Comparison of ENCODE assay signal across 12 cellular contexts in genomic region chr1:62194651-62195282, GRCh38. TPM values are rescaled to one million over a fixed set of nuclear protein-coding genes. Genes with fewer than 3 reads are reported as not detected.
A peak's percentile ranks its signal among the peaks of the same experiment; 100 is the strongest.
DNase-seq lines count a peak whose midpoint lies in the region; ATAC-seq and TF ChIP-seq lines count a peak whose summit lies in the region.
"Had no signal": no experiment of that assay in that cellular context is flagged by ENCODE, and none has a peak within 500 bp of the region (broad histone marks: within the 10 kb centered on the region; RNA-seq: fewer than 3 reads in every experiment).

Gene L1TD1 (plus strand): TSS chr1:62194849. CDS start chr1:62206629, 11,780 bp downstream.

- DNase-seq in HFF-Myc (ENCODE audit: extremely low read depth, low read depth) (no peak), mammary epithelial cell (no peak), left lung (no peak), HFFc6 (no peak), NCI-H524 (lab: John Stamatoyannopoulos, UW) (no peak), esophagus squamous epithelium (lab: John Stamatoyannopoulos, UW) (no peak)
- peak; percentile 4 for DNase-seq in stimulated activated naive CD8-positive, alpha-beta T cell treated with anti-CD3 and anti-CD28 coated beads, Interleukin-15, Interleukin-2, amounts not matched to agents 100 U/mL and 50 U/mL, for 24 hours
- DNase-seq: activated B cell treated with CpG ODN at 0.5 μM for 24 hours, DMS 273 treated with DMSO at 0.1 percent for 48 hours, gastrocnemius medialis, NCI-H2227 treated with DMSO at 0.1 percent for 48 hours had no signal

- peak; percentile 62 for ATAC-seq in left lung
- ATAC-seq in stimulated activated naive CD8-positive, alpha-beta T cell treated with anti-CD3 and anti-CD28 coated beads, Interleukin-15, Interleukin-2, amounts not matched to agents 100 U/mL and 50 U/mL, for 24 hours = peak; percentile 36
- ATAC-seq in GM19452 (IDR thresholded peaks at IDR 0.05; ENCODE audit: unreplicated experiment) = no peak
- ATAC-seq: gastrocnemius medialis had no signal

- H3K4me3 ChIP-seq in HFF-Myc (replicated peaks; ENCODE audit: low read depth, low read length) = 0 out of 2 replicates have a peak within 1 kb of the TSS, but pooled peaks have one; percentile 3
- peak within 1 kb of the TSS in 2 of 3 experiments; percentile 11 to 36 for H3K4me3 ChIP-seq in mammary epithelial cell (replicated peaks in 1 of 3; ENCODE audit: insufficient read depth in 1 of 3, low read depth in 2 of 3, low read length in 3 of 3)
- H3K4me3 ChIP-seq in left lung = peak within 1 kb of the TSS; percentile 19 to 29
- peak within 1 kb of the TSS in 2 of 4 donors; percentile 28 to 48 for H3K4me3 ChIP-seq in esophagus squamous epithelium
- H3K4me3 ChIP-seq: gastrocnemius medialis had no signal

- H3K27ac Mint-ChIP-seq in HFFc6 = no peak within 1 kb of the TSS
- H3K27ac Mint-ChIP-seq: activated B cell treated with CpG ODN at 0.5 μM for 24 hours had no signal

- peak within 1 kb of the TSS; percentile 69 for H3K4me2 ChIP-seq in mammary epithelial cell (ENCODE audit: insufficient read depth, low read depth, low read length)

- CTCF ChIA-PET in mammary epithelial cell (lab: Charles Lee; ENCODE audit: low non-redundant PET) = no interaction called here

- intact Hi-C loops in mammary epithelial cell (cut with micrococcal nuclease) (no loop called here), left lung (cut with DNase I) (no loop called here), esophagus squamous epithelium (cut with DNase I) (no loop called here)

- H3K9ac ChIP-seq in mammary epithelial cell (ENCODE audit: insufficient read depth, low read length) = no peak within 1 kb of the TSS

- H3K79me2 ChIP-seq in mammary epithelial cell (ENCODE audit: insufficient read depth, low read length) = no peaks in the 10 kb centered on the region

- peaks cover 16% of the 10 kb centered on the region for H3K9me3 Mint-ChIP-seq in HFFc6
- H3K9me3 Mint-ChIP-seq: activated B cell treated with CpG ODN at 0.5 μM for 24 hours had no signal

- dilution Hi-C loops in mammary epithelial cell (cut with HindIII; ENCODE audit: low sequenced_read_pairs) = loop anchor here (5.0 kb wide), 1 partner anchor 68 kb away; no protein-coding TSS in a partner anchor

- H3K36me3 ChIP-seq in mammary epithelial cell (ENCODE audit: insufficient read depth, low read length) (no peaks in the 10 kb centered on the region), left lung (no peaks in the 10 kb centered on the region), esophagus squamous epithelium (no peaks in the 10 kb centered on the region)
- H3K36me3 ChIP-seq: gastrocnemius medialis had no signal

- H3K4me1 Mint-ChIP-seq in HFFc6 (ENCODE audit: low read depth) = no peaks in the 10 kb centered on the region
- H3K4me1 Mint-ChIP-seq: activated B cell treated with CpG ODN at 0.5 μM for 24 hours had no signal

- 33% methylated on average over 19 of the region's 47 CpGs for WGBS in mammary epithelial cell (ENCODE audit: low coverage, missing lambda C conversion rate)
- 11 to 18% methylated on average over 12 to 14 of the region's 47 CpGs for WGBS in esophagus squamous epithelium, 2 donors

- no peak within 1 kb of the TSS for H3K4me3 Mint-ChIP-seq in HFFc6
- H3K4me3 Mint-ChIP-seq: activated B cell treated with CpG ODN at 0.5 μM for 24 hours had no signal

- TF ChIP-seq POLR2A in esophagus squamous epithelium (IDR thresholded peaks at IDR 0.05) = no peak

- H3K27me3 ChIP-seq in mammary epithelial cell (ENCODE audit: insufficient read depth, low read length) (no peaks in the 10 kb centered on the region), left lung (peaks cover 7 to 46% of the 10 kb centered on the region in 2 donors), esophagus squamous epithelium (peaks cover 0 to 41% (median 0%) of the 10 kb centered on the region in 4 donors)

- no peaks in the 10 kb centered on the region for H4K20me1 ChIP-seq in mammary epithelial cell (ENCODE audit: insufficient read depth, low read length)

- H3K4me1 ChIP-seq in mammary epithelial cell (ENCODE audit: insufficient read depth, low read length) = peaks cover 5% of the 10 kb centered on the region
- no peaks in the 10 kb centered on the region for H3K4me1 ChIP-seq in left lung
- peaks cover 0 to 10% (median 0%) of the 10 kb centered on the region in 3 donors for H3K4me1 ChIP-seq in esophagus squamous epithelium
- H3K4me1 ChIP-seq: gastrocnemius medialis had no signal

- no peak within 1 kb of the TSS for H3K27ac ChIP-seq in mammary epithelial cell (ENCODE audit: insufficient read depth, low read depth, low read length)
- no peak within 1 kb of the TSS for H3K27ac ChIP-seq in left lung
- no peak within 1 kb of the TSS for H3K27ac ChIP-seq in esophagus squamous epithelium
- H3K27ac ChIP-seq: gastrocnemius medialis had no signal

- H2AFZ ChIP-seq in mammary epithelial cell (ENCODE audit: low read depth, low read length) = peak within 1 kb of the TSS; percentile 72

- in situ Hi-C loops in mammary epithelial cell (cut with MboI; ENCODE audit: low sequenced_read_pairs in 2 of 2) = no loop called here

- peaks cover 10% of the 10 kb centered on the region; the same call in 1 of the 2 replicates for H3K36me3 Mint-ChIP-seq in HFFc6 (ENCODE audit: low read depth)

- BruUV-seq in mammary epithelial cell (replicated peaks; lab: Mats Ljungman, UMichigan) = no TSS peak

- peaks cover 10% of the 10 kb centered on the region for H3K27me3 Mint-ChIP-seq in HFFc6 (ENCODE audit: insufficient read depth)

- TF ChIP-seq CTCF in HFF-Myc (IDR thresholded peaks at IDR 0.05; ENCODE audit: low read depth, low read length, missing control alignments) (no peak), mammary epithelial cell (conservative IDR thresholded peaks at IDR 0.05 in 1 of 2, IDR thresholded peaks at IDR 0.05 in 1 of 2; ENCODE audit: extremely low read depth in 1 of 2, insufficient read depth in 1 of 2, low read depth in 1 of 2, low read length in 2 of 2) (no peak), left lung (IDR thresholded peaks at IDR 0.05) (no peak), HFFc6 (IDR thresholded peaks at IDR 0.05) (no peak), esophagus squamous epithelium (IDR thresholded peaks at IDR 0.05) (no peak)

- H3K9me3 ChIP-seq in mammary epithelial cell (replicated peaks; ENCODE audit: insufficient read depth, low read length) (no peaks in the 10 kb centered on the region), left lung (no peaks in the 10 kb centered on the region), esophagus squamous epithelium (no peaks in the 10 kb centered on the region)
- H3K9me3 ChIP-seq: gastrocnemius medialis had no signal

RNA-seq across cellular contexts. Expression of gene L1TD1, which starts in this region (rescaled TPM):
- total RNA-seq in mammary epithelial cell = 10 to 100 TPM in 1 of 2 donors, under 1 TPM in 1; 0.07 to 18.3 TPM
- 0.37 TPM for polyA plus RNA-seq in mammary epithelial cell
- not detected for polyA minus RNA-seq in mammary epithelial cell
- total RNA-seq in left lung = 1 to 10 TPM in 1 of 2 donors, under 1 TPM in 1; 0.93 to 1.3 TPM
- not detected for total RNA-seq in HFFc6 (2021; fragmentation: NEBNext Ultra II Directional; extraction: Animal tissue kit (Norgen Biotek cat#: 25700))
- total RNA-seq in esophagus squamous epithelium = under 1 TPM in 2 of 4 donors, not detected in 2; under 0.01 to 0.08 TPM
- total RNA-seq: gastrocnemius medialis had no signal
